Comparison of ENCODE assay signal across 1 cellular context in the genomic region with DNA sequence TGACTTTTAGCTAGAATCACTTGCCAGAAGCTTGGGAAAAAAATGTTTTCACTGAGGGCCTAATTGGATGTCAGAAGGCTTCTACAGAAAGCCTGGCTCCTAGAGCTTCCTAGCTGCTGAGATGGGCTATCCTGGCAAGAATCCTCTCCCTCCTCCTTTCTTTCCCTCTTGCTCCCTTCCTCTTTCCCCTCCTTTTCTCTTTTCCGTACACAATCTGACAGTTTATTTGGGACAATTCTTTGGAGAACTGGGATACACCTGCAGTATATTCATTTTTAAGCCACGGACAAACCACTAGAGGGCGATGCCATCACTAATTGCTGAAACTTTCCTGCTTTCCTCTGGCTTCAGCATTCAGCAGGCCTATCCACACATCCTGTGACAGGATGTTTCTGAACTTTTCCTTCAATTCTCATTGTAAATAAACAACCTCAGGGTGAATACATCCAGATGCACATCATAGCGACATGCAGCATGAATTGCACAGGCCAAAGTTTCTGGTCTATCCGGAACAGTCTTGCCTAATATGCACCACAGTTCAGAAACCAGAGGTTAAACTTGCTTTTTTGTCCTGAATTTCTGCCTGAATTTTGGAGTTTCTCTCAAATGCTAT.
TF ChIP-seq lines count a peak whose summit lies in the region.

No MANE protein-coding gene starts in this region.

TF ChIP-seq in HepG2, 621 proteins besides CTCF, POLR2A, EP300 and RAD21 (continued from another document and continues in another):
- TF ChIP-seq, protein P1, sequence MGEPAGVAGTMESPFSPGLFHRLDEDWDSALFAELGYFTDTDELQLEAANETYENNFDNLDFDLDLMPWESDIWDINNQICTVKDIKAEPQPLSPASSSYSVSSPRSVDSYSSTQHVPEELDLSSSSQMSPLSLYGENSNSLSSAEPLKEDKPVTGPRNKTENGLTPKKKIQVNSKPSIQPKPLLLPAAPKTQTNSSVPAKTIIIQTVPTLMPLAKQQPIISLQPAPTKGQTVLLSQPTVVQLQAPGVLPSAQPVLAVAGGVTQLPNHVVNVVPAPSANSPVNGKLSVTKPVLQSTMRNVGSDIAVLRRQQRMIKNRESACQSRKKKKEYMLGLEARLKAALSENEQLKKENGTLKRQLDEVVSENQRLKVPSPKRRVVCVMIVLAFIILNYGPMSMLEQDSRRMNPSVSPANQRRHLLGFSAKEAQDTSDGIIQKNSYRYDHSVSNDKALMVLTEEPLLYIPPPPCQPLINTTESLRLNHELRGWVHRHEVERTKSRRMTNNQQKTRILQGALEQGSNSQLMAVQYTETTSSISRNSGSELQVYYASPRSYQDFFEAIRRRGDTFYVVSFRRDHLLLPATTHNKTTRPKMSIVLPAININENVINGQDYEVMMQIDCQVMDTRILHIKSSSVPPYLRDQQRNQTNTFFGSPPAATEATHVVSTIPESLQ (CRISPR knock-in tag; conservative IDR thresholded peaks at IDR 0.05): no peak; the same call in 1 of the 2 replicates
- peak; percentile 37 for TF ChIP-seq ZNF781 (CRISPR knock-in tag; IDR thresholded peaks at IDR 0.05; ENCODE audit: borderline replicate concordance, not compliant biosample characterization)
- TF ChIP-seq CENPT (CRISPR knock-in tag; IDR thresholded peaks at IDR 0.05; ENCODE audit: low read depth): no peak
- no peak for TF ChIP-seq ZC3H4 (CRISPR knock-in tag; IDR thresholded peaks at IDR 0.05; ENCODE audit: borderline replicate concordance)
- TF ChIP-seq, protein P2, sequence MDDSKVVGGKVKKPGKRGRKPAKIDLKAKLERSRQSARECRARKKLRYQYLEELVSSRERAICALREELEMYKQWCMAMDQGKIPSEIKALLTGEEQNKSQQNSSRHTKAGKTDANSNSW (CRISPR knock-in tag; IDR thresholded peaks at IDR 0.05; ENCODE audit: borderline replicate concordance): no peak
- TF ChIP-seq, protein P3, sequence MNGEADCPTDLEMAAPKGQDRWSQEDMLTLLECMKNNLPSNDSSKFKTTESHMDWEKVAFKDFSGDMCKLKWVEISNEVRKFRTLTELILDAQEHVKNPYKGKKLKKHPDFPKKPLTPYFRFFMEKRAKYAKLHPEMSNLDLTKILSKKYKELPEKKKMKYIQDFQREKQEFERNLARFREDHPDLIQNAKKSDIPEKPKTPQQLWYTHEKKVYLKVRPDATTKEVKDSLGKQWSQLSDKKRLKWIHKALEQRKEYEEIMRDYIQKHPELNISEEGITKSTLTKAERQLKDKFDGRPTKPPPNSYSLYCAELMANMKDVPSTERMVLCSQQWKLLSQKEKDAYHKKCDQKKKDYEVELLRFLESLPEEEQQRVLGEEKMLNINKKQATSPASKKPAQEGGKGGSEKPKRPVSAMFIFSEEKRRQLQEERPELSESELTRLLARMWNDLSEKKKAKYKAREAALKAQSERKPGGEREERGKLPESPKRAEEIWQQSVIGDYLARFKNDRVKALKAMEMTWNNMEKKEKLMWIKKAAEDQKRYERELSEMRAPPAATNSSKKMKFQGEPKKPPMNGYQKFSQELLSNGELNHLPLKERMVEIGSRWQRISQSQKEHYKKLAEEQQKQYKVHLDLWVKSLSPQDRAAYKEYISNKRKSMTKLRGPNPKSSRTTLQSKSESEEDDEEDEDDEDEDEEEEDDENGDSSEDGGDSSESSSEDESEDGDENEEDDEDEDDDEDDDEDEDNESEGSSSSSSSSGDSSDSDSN (CRISPR knock-in tag; IDR thresholded peaks at IDR 0.05): no peak
- no peak for TF ChIP-seq RBM39 (IDR thresholded peaks at IDR 0.05; ENCODE audit: low read depth, low read length, poor library complexity, severe bottlenecking)
- TF ChIP-seq POLR2AphosphoS5 (IDR thresholded peaks at IDR 0.05; ENCODE audit: low read depth, low read length): no peak
- TF ChIP-seq, protein P4, sequence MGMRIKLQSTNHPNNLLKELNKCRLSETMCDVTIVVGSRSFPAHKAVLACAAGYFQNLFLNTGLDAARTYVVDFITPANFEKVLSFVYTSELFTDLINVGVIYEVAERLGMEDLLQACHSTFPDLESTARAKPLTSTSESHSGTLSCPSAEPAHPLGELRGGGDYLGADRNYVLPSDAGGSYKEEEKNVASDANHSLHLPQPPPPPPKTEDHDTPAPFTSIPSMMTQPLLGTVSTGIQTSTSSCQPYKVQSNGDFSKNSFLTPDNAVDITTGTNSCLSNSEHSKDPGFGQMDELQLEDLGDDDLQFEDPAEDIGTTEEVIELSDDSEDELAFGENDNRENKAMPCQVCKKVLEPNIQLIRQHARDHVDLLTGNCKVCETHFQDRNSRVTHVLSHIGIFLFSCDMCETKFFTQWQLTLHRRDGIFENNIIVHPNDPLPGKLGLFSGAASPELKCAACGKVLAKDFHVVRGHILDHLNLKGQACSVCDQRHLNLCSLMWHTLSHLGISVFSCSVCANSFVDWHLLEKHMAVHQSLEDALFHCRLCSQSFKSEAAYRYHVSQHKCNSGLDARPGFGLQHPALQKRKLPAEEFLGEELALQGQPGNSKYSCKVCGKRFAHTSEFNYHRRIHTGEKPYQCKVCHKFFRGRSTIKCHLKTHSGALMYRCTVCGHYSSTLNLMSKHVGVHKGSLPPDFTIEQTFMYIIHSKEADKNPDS (CRISPR knock-in tag; IDR thresholded peaks at IDR 0.05): peak; percentile 78; the same call in 1 of the 2 replicates
- TF ChIP-seq, protein P5, sequence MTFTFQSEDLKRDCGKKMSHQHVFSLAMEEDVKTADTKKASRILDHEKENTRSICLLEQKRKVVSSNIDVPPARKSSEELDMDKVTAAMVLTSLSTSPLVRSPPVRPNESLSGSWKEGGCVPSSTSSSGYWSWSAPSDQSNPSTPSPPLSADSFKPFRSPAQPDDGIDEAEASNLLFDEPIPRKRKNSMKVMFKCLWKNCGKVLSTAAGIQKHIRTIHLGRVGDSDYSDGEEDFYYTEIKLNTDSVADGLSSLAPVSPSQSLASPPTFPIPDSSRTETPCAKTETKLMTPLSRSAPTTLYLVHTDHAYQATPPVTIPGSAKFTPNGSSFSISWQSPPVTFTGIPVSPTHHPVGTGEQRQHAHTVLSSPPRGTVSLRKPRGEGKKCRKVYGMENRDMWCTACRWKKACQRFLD (CRISPR knock-in tag; IDR thresholded peaks at IDR 0.05; ENCODE audit: borderline replicate concordance): no peak
- no peak for TF ChIP-seq FOXM1 (CRISPR knock-in tag; IDR thresholded peaks at IDR 0.05)
- TF ChIP-seq, protein P6, sequence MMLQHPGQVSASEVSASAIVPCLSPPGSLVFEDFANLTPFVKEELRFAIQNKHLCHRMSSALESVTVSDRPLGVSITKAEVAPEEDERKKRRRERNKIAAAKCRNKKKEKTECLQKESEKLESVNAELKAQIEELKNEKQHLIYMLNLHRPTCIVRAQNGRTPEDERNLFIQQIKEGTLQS (CRISPR knock-in tag; IDR thresholded peaks at IDR 0.05): no peak
- peak; percentile 46; the same call in 1 of the 2 replicates for TF ChIP-seq ZNF331 (CRISPR knock-in tag; IDR thresholded peaks at IDR 0.05)
- TF ChIP-seq STAT5B (CRISPR knock-in tag; IDR thresholded peaks at IDR 0.05): 0 out of 2 replicates have a peak, but pooled peaks have one; percentile 5
- TF ChIP-seq, protein P7, sequence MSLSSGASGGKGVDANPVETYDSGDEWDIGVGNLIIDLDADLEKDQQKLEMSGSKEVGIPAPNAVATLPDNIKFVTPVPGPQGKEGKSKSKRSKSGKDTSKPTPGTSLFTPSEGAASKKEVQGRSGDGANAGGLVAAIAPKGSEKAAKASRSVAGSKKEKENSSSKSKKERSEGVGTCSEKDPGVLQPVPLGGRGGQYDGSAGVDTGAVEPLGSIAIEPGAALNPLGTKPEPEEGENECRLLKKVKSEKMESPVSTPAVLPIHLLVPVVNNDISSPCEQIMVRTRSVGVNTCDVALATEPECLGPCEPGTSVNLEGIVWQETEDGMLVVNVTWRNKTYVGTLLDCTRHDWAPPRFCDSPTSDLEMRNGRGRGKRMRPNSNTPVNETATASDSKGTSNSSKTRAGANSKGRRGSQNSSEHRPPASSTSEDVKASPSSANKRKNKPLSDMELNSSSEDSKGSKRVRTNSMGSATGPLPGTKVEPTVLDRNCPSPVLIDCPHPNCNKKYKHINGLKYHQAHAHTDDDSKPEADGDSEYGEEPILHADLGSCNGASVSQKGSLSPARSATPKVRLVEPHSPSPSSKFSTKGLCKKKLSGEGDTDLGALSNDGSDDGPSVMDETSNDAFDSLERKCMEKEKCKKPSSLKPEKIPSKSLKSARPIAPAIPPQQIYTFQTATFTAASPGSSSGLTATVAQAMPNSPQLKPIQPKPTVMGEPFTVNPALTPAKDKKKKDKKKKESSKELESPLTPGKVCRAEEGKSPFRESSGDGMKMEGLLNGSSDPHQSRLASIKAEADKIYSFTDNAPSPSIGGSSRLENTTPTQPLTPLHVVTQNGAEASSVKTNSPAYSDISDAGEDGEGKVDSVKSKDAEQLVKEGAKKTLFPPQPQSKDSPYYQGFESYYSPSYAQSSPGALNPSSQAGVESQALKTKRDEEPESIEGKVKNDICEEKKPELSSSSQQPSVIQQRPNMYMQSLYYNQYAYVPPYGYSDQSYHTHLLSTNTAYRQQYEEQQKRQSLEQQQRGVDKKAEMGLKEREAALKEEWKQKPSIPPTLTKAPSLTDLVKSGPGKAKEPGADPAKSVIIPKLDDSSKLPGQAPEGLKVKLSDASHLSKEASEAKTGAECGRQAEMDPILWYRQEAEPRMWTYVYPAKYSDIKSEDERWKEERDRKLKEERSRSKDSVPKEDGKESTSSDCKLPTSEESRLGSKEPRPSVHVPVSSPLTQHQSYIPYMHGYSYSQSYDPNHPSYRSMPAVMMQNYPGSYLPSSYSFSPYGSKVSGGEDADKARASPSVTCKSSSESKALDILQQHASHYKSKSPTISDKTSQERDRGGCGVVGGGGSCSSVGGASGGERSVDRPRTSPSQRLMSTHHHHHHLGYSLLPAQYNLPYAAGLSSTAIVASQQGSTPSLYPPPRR (CRISPR knock-in tag; IDR thresholded peaks at IDR 0.05; ENCODE audit: borderline replicate concordance): peak; percentile 79; the same call in 1 of the 2 replicates
- no peak for TF ChIP-seq PAWR (CRISPR knock-in tag; IDR thresholded peaks at IDR 0.05; ENCODE audit: borderline replicate concordance)
- TF ChIP-seq, protein P8, sequence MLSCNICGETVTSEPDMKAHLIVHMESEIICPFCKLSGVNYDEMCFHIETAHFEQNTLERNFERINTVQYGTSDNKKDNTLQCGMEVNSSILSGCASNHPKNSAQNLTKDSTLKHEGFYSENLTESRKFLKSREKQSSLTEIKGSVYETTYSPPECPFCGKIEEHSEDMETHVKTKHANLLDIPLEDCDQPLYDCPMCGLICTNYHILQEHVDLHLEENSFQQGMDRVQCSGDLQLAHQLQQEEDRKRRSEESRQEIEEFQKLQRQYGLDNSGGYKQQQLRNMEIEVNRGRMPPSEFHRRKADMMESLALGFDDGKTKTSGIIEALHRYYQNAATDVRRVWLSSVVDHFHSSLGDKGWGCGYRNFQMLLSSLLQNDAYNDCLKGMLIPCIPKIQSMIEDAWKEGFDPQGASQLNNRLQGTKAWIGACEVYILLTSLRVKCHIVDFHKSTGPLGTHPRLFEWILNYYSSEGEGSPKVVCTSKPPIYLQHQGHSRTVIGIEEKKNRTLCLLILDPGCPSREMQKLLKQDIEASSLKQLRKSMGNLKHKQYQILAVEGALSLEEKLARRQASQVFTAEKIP (CRISPR knock-in tag; IDR thresholded peaks at IDR 0.05; ENCODE audit: borderline replicate concordance): no peak
- TF ChIP-seq NR2F2 (IDR thresholded peaks at IDR 0.05; ENCODE audit: borderline replicate concordance, low read depth): no peak; the same call in 1 of the 2 replicates
- TF ChIP-seq SRSF4 (IDR thresholded peaks at IDR 0.05; ENCODE audit: low read depth, low read length, poor library complexity, severe bottlenecking): no peak
- TF ChIP-seq NFYB (CRISPR knock-in tag; IDR thresholded peaks at IDR 0.05): no peak
- TF ChIP-seq, protein P9, sequence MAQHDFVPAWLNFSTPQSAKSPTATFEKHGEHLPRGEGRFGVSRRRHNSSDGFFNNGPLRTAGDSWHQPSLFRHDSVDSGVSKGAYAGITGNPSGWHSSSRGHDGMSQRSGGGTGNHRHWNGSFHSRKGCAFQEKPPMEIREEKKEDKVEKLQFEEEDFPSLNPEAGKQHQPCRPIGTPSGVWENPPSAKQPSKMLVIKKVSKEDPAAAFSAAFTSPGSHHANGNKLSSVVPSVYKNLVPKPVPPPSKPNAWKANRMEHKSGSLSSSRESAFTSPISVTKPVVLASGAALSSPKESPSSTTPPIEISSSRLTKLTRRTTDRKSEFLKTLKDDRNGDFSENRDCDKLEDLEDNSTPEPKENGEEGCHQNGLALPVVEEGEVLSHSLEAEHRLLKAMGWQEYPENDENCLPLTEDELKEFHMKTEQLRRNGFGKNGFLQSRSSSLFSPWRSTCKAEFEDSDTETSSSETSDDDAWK (CRISPR knock-in tag; IDR thresholded peaks at IDR 0.05): no peak
- TF ChIP-seq CEBPB (IDR thresholded peaks at IDR 0.05; ENCODE audit: borderline replicate concordance, low read depth, low read length): peak; percentile 75; the same call in 1 of the 2 replicates
- TF ChIP-seq HNRNPLL (IDR thresholded peaks at IDR 0.05; ENCODE audit: low read depth, low read length, poor library complexity, severe bottlenecking): no peak
- TF ChIP-seq, protein P10, sequence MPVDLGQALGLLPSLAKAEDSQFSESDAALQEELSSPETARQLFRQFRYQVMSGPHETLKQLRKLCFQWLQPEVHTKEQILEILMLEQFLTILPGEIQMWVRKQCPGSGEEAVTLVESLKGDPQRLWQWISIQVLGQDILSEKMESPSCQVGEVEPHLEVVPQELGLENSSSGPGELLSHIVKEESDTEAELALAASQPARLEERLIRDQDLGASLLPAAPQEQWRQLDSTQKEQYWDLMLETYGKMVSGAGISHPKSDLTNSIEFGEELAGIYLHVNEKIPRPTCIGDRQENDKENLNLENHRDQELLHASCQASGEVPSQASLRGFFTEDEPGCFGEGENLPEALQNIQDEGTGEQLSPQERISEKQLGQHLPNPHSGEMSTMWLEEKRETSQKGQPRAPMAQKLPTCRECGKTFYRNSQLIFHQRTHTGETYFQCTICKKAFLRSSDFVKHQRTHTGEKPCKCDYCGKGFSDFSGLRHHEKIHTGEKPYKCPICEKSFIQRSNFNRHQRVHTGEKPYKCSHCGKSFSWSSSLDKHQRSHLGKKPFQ (CRISPR knock-in tag; IDR thresholded peaks at IDR 0.05; ENCODE audit: insufficient replicate concordance): no peak
- no peak for TF ChIP-seq ZNF672 (CRISPR knock-in tag; IDR thresholded peaks at IDR 0.05)
- peak; percentile 36; the same call in 1 of the 2 replicates for TF ChIP-seq PHF21A (CRISPR knock-in tag; IDR thresholded peaks at IDR 0.05)
- TF ChIP-seq, protein P11, sequence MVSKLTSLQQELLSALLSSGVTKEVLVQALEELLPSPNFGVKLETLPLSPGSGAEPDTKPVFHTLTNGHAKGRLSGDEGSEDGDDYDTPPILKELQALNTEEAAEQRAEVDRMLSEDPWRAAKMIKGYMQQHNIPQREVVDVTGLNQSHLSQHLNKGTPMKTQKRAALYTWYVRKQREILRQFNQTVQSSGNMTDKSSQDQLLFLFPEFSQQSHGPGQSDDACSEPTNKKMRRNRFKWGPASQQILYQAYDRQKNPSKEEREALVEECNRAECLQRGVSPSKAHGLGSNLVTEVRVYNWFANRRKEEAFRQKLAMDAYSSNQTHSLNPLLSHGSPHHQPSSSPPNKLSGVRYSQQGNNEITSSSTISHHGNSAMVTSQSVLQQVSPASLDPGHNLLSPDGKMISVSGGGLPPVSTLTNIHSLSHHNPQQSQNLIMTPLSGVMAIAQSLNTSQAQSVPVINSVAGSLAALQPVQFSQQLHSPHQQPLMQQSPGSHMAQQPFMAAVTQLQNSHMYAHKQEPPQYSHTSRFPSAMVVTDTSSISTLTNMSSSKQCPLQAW (CRISPR knock-in tag; IDR thresholded peaks at IDR 0.05): peak; percentile 24; the same call in 1 of the 2 replicates
